8 cellular contexts compared by ENCODE assay signal in the genomic region with DNA sequence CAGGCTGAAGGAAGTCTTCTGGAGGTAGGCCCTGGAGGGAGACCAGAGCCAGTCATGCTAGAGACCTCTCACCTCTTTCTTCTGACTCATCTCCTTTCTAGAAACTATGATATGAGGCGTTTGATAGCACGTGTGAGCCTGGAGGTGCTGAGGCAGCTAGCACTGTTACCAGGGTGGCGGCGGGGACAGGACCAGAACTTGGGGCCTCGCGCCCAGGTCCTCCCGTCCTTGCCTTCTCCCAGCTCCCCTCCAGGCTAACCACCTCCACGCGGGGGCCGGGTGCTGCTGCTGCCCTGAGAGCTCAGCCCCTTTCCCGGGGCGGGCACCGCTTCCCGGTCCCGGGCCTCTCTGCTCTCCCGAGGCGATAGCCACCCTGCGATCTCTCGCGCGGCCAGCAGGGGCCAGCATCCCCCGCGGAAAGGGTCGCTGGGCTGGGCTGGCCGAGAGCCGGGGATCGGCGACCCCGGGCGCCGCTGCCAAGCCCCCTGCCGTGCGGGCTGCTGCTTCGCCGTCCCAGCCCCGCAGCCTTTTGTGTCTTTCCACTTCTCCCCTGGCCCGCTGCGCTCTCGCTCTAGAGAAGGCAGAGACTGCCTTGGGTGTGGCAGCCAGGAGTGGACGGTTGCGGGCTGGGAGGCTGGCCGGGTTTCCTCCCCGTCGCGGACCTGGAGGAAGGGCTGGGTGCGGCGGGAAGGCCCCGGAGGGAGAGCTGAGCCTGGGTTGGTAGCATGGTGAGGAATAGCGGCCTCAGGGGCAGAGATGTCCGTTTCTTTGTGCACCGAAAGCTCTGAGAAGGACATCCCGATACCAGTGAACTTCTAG.
DNase-seq lines count a peak whose midpoint lies in the region; ATAC-seq and TF ChIP-seq lines count a peak whose summit lies in the region.

No MANE protein-coding gene starts in this region.

- ATAC-seq in HG02884 (IDR thresholded peaks at IDR 0.05; ENCODE audit: unreplicated experiment): peak; percentile 84

- H3K27ac ChIP-seq in 22Rv1 (peak overlapping the region; percentile 44), caudate nucleus (ENCODE audit: low read depth, low read length) (no peak overlapping the region)

- DNase-seq in GM13977 (ENCODE audit: low spot score) (peak; percentile 87), NCI-H1930 (lab: John Stamatoyannopoulos, UW) (peak; percentile 34 to 37), caudate nucleus (lab: John Stamatoyannopoulos, UW) (peak in 54 of 61 donors; percentile 8 to 77 (median 49)), iris pigment epithelial cell (ENCODE audit: low read depth) (peak; percentile 82)
- peak; percentile 30 to 55 (median 44) for DNase-seq in activated CD4-positive, CD25-positive, alpha-beta regulatory T cell (lab: John Stamatoyannopoulos, UW)
- peak; percentile 41 to 63 for DNase-seq in stimulated activated CD4-positive, alpha-beta T cell treated with anti-CD3 and anti-CD28 coated beads, Interleukin-12 subunit alpha, Interleukin-12 subunit beta, amount 100 ng/mL, for 24 hours (ENCODE audit: low read depth in 2 of 2)

- peak; percentile 93 for TF ChIP-seq CTCF in 22Rv1 (IDR thresholded peaks at IDR 0.05)
- peak; percentile 97 for TF ChIP-seq CTCF in GM13977 (IDR thresholded peaks at IDR 0.05; ENCODE audit: extremely low read depth, insufficient read depth, missing control alignments)

- in situ Hi-C loops in GM13977 (cut with MboI; ENCODE audit: low pct_unique_long_range_greater_than_20kb, low sequenced_read_pairs, unreplicated experiment): loop anchor here (5.0 to 25.0 kb wide), 2 partner anchors 315 to 580 kb away; no protein-coding TSS in a partner anchor

Comparison
In these comparisons a context has a peak if more than half of its experiments do, and no peak if none do; other contexts are left out.
1. DNase-seq: peak in every context shown above with its lines; median percentile 87 in GM13977; 82 in iris pigment epithelial cell; 52 in stimulated activated CD4-positive, alpha-beta T cell treated with anti-CD3 and anti-CD28 coated beads, Interleukin-12 subunit alpha, Interleukin-12 subunit beta, amount 100 ng/mL, for 24 hours; 49 in caudate nucleus; 44 in activated CD4-positive, CD25-positive, alpha-beta regulatory T cell; 36 in NCI-H1930.